ENCODE assay signal across 8 cellular contexts in genomic region chr9:129995409-129996160, GRCh38. TPM values are rescaled to one million over a fixed set of nuclear protein-coding genes. Genes with fewer than 3 reads are reported as not detected.
DNase-seq lines count a peak whose midpoint lies in the region; ATAC-seq and TF ChIP-seq lines count a peak whose summit lies in the region.

No MANE protein-coding gene starts in this region.

- peaks cover 6% of the 10 kb centered on the region for H3K36me3 ChIP-seq in CD4-positive, alpha-beta memory T cell (ENCODE audit: insufficient read depth, low read length)

- H3K4me3 Mint-ChIP-seq in CD4-positive, alpha-beta memory T cell: peak overlapping the region; percentile 66 to 82 (median 76)
- H3K4me3 Mint-ChIP-seq in nephron progenitor cell: no peak overlapping the region

- H3K27ac Mint-ChIP-seq in CD4-positive, alpha-beta memory T cell: peak overlapping the region; percentile 93 to 98 (median 96)
- peak overlapping the region; percentile 32 for H3K27ac Mint-ChIP-seq in nephron progenitor cell

- H3K27me3 ChIP-seq in CD4-positive, alpha-beta memory T cell (ENCODE audit: insufficient read depth, low read length): no peaks in the 10 kb centered on the region

- no peak for ATAC-seq in HG03095 (IDR thresholded peaks at IDR 0.05; ENCODE audit: unreplicated experiment)
- ATAC-seq in GM21717 (IDR thresholded peaks at IDR 0.05; ENCODE audit: unreplicated experiment): no peak
- no peak for ATAC-seq in GM18498 (IDR thresholded peaks at IDR 0.05; ENCODE audit: unreplicated experiment)

- POLR2A ChIA-PET in CD4-positive, alpha-beta memory T cell (lab: Charles Lee; ENCODE audit: partially characterized antibody): interaction anchor here (0.7 to 3.6 kb wide), 20 partner anchors 13 to 160 kb away, joined by 3 to 21 read pairs (median 4); partner anchors contain the start of genes C9orf78, FNBP1 and USP20

- H3K36me3 Mint-ChIP-seq in CD4-positive, alpha-beta memory T cell: peaks cover 21 to 49% of the 10 kb centered on the region in 2 donors
- peaks cover 43% of the 10 kb centered on the region for H3K36me3 Mint-ChIP-seq in nephron progenitor cell (ENCODE audit: low read depth)

- no peaks in the 10 kb centered on the region for H3K9me3 ChIP-seq in CD4-positive, alpha-beta memory T cell (ENCODE audit: control insufficient read depth in 1 of 2, low read length in 2 of 2)

- no peaks in the 10 kb centered on the region for H3K27me3 Mint-ChIP-seq in CD4-positive, alpha-beta memory T cell
- H3K27me3 Mint-ChIP-seq in nephron progenitor cell (ENCODE audit: low read depth, poor library complexity): no peaks in the 10 kb centered on the region

- peaks cover 79% of the 10 kb centered on the region for H3K4me1 ChIP-seq in CD4-positive, alpha-beta memory T cell (ENCODE audit: insufficient read depth, low read length)

- CTCF ChIA-PET in CD4-positive, alpha-beta memory T cell (lab: Charles Lee; ENCODE audit: partially characterized antibody): interaction anchor here (1.2 to 3.8 kb wide), 5 partner anchors 32 to 110 kb away, joined by 3 to 13 read pairs (median 6); no protein-coding TSS in a partner anchor

- H3K27ac ChIP-seq in CD4-positive, alpha-beta memory T cell (ENCODE audit: low read depth, low read length): peak overlapping the region; percentile 64
- peak overlapping the region; percentile 78 for H3K27ac ChIP-seq in cingulate gyrus (ENCODE audit: low read depth, low read length)

- intact Hi-C loops in CD4-positive, alpha-beta memory T cell (cut with micrococcal nuclease): loop anchor here (5.0 kb wide), 1 partner anchor 42 kb away; no protein-coding TSS in a partner anchor

- peaks cover 55 to 87% (median 71%) of the 10 kb centered on the region in 4 donors for H3K4me1 Mint-ChIP-seq in CD4-positive, alpha-beta memory T cell
- H3K4me1 Mint-ChIP-seq in nephron progenitor cell: peaks cover 6% of the 10 kb centered on the region

- no peak for TF ChIP-seq CTCF in nephron progenitor cell (IDR thresholded peaks at IDR 0.05)

- H3K9me3 Mint-ChIP-seq in CD4-positive, alpha-beta memory T cell: no peaks in the 10 kb centered on the region
- H3K9me3 Mint-ChIP-seq in nephron progenitor cell: peaks cover 7% of the 10 kb centered on the region

- DNase-seq in CD4-positive, alpha-beta memory T cell: peak in 2 of 5 donors; percentile 20 to 59
- DNase-seq in NOMO-1 treated with dmso at 0.1 percent for 144 hours (lab: John Stamatoyannopoulos, UW; ENCODE audit: unreplicated experiment) (peak; percentile 36), nephron progenitor cell (no peak), NCI-H446 treated with DMSO at 0.1 percent for 48 hours (lab: John Stamatoyannopoulos, UW) (no peak)

- H3K4me3 ChIP-seq in CD4-positive, alpha-beta memory T cell (ENCODE audit: low read length in 2 of 2): peak overlapping the region in 1 of 2 donors; percentile 15

RNA-seq across cellular contexts. Expression of gene FNBP1, which starts 47.4 kb away (rescaled TPM):
- 100 to 1,000 TPM; 197 to 202 TPM for total RNA-seq in CD4-positive, alpha-beta memory T cell
- polyA plus RNA-seq in CD4-positive, alpha-beta memory T cell: 100 to 1,000 TPM; 143 to 165 TPM

RNA-seq across cellular contexts. Expression of gene GPR107, which starts 58.1 kb away (rescaled TPM):
- 10 to 100 TPM; 23.8 to 24.4 TPM for total RNA-seq in CD4-positive, alpha-beta memory T cell
- 1 to 10 TPM; 2.2 to 3.3 TPM for polyA plus RNA-seq in CD4-positive, alpha-beta memory T cell
